1 cellular context compared by ENCODE assay signal in the genomic region with DNA sequence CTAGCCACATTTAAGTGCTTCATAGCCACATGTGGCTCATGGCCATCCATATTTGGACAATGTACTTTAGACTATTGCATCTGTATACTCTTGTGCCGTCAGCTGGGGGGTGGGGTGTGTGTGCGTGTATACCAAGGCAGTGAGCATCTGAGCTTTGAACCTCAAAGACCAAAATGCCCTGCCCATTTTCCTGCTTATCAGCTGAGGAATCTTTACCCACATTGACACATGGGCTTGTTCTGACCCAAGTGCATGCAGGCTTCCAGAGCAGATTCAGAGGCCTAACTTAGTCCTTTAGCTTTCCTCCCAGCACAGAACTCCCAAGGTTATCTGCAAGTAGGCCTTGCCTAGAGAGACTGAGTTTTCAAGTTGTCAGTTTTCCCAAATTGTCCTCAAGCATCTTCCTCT.
A peak's percentile ranks its signal among the peaks of the same experiment; 100 is the strongest.
TF ChIP-seq lines count a peak whose summit lies in the region.

No MANE protein-coding gene starts in this region.

TF ChIP-seq in HepG2, 621 proteins besides CTCF, POLR2A, EP300 and RAD21 (continued from another document and continues in another):
- TF ChIP-seq, protein P1, sequence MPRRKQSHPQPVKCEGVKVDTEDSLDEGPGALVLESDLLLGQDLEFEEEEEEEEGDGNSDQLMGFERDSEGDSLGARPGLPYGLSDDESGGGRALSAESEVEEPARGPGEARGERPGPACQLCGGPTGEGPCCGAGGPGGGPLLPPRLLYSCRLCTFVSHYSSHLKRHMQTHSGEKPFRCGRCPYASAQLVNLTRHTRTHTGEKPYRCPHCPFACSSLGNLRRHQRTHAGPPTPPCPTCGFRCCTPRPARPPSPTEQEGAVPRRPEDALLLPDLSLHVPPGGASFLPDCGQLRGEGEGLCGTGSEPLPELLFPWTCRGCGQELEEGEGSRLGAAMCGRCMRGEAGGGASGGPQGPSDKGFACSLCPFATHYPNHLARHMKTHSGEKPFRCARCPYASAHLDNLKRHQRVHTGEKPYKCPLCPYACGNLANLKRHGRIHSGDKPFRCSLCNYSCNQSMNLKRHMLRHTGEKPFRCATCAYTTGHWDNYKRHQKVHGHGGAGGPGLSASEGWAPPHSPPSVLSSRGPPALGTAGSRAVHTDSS (CRISPR knock-in tag; conservative IDR thresholded peaks at IDR 0.05) = no peak
- TF ChIP-seq PRPF4 (IDR thresholded peaks at IDR 0.05; ENCODE audit: low read depth, low read length, poor library complexity, severe bottlenecking) (no peak), SMC3 (IDR thresholded peaks at IDR 0.05; ENCODE audit: low read length) (peak; percentile 41; the same call in 1 of the 2 replicates), UBTF (CRISPR knock-in tag; IDR thresholded peaks at IDR 0.05) (no peak), FOXO1 (CRISPR knock-in tag; IDR thresholded peaks at IDR 0.05) (peak; percentile 88), ARNTL (CRISPR knock-in tag; IDR thresholded peaks at IDR 0.05) (peak; percentile 93), MBD4 (IDR thresholded peaks at IDR 0.05; ENCODE audit: borderline replicate concordance, low read length) (peak; percentile 75; the same call in 1 of the 2 replicates), ZNF75D (CRISPR knock-in tag; IDR thresholded peaks at IDR 0.05; ENCODE audit: borderline replicate concordance) (no peak), ATF1 (CRISPR knock-in tag; IDR thresholded peaks at IDR 0.05) (peak; percentile 69), ZNF879 (CRISPR knock-in tag; IDR thresholded peaks at IDR 0.05) (no peak), ARID3A (IDR thresholded peaks at IDR 0.05; ENCODE audit: low read depth, low read length) (peak; percentile 85), ZNF501 (CRISPR knock-in tag; IDR thresholded peaks at IDR 0.05) (peak; percentile 61; the same call in 1 of the 2 replicates), ZFYVE20 (CRISPR knock-in tag; IDR thresholded peaks at IDR 0.05; ENCODE audit: borderline replicate concordance, low read depth) (no peak), ZNF549 (CRISPR knock-in tag; IDR thresholded peaks at IDR 0.05) (no peak), CAMTA2 (CRISPR knock-in tag; IDR thresholded peaks at IDR 0.05; ENCODE audit: borderline replicate concordance) (no peak), ZNF224 (CRISPR knock-in tag; IDR thresholded peaks at IDR 0.05) (no peak), ZBTB14 (CRISPR knock-in tag; IDR thresholded peaks at IDR 0.05) (no peak), ZNF883 (CRISPR knock-in tag; IDR thresholded peaks at IDR 0.05; ENCODE audit: not compliant biosample characterization) (no peak), PLSCR1 (CRISPR knock-in tag; IDR thresholded peaks at IDR 0.05; ENCODE audit: borderline replicate concordance) (no peak), ZNF546 (CRISPR knock-in tag; conservative IDR thresholded peaks at IDR 0.05) (no peak), ZNF646 (CRISPR knock-in tag; IDR thresholded peaks at IDR 0.05) (no peak)
- TF ChIP-seq, protein P2, sequence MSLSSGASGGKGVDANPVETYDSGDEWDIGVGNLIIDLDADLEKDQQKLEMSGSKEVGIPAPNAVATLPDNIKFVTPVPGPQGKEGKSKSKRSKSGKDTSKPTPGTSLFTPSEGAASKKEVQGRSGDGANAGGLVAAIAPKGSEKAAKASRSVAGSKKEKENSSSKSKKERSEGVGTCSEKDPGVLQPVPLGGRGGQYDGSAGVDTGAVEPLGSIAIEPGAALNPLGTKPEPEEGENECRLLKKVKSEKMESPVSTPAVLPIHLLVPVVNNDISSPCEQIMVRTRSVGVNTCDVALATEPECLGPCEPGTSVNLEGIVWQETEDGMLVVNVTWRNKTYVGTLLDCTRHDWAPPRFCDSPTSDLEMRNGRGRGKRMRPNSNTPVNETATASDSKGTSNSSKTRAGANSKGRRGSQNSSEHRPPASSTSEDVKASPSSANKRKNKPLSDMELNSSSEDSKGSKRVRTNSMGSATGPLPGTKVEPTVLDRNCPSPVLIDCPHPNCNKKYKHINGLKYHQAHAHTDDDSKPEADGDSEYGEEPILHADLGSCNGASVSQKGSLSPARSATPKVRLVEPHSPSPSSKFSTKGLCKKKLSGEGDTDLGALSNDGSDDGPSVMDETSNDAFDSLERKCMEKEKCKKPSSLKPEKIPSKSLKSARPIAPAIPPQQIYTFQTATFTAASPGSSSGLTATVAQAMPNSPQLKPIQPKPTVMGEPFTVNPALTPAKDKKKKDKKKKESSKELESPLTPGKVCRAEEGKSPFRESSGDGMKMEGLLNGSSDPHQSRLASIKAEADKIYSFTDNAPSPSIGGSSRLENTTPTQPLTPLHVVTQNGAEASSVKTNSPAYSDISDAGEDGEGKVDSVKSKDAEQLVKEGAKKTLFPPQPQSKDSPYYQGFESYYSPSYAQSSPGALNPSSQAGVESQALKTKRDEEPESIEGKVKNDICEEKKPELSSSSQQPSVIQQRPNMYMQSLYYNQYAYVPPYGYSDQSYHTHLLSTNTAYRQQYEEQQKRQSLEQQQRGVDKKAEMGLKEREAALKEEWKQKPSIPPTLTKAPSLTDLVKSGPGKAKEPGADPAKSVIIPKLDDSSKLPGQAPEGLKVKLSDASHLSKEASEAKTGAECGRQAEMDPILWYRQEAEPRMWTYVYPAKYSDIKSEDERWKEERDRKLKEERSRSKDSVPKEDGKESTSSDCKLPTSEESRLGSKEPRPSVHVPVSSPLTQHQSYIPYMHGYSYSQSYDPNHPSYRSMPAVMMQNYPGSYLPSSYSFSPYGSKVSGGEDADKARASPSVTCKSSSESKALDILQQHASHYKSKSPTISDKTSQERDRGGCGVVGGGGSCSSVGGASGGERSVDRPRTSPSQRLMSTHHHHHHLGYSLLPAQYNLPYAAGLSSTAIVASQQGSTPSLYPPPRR (CRISPR knock-in tag; IDR thresholded peaks at IDR 0.05; ENCODE audit: borderline replicate concordance) = peak; percentile 88
- TF ChIP-seq, protein P3, sequence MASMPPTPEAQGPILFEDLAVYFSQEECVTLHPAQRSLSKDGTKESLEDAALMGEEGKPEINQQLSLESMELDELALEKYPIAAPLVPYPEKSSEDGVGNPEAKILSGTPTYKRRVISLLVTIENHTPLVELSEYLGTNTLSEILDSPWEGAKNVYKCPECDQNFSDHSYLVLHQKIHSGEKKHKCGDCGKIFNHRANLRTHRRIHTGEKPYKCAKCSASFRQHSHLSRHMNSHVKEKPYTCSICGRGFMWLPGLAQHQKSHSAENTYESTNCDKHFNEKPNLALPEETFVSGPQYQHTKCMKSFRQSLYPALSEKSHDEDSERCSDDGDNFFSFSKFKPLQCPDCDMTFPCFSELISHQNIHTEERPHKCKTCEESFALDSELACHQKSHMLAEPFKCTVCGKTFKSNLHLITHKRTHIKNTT (CRISPR knock-in tag; IDR thresholded peaks at IDR 0.05) = no peak
- TF ChIP-seq, protein P4, sequence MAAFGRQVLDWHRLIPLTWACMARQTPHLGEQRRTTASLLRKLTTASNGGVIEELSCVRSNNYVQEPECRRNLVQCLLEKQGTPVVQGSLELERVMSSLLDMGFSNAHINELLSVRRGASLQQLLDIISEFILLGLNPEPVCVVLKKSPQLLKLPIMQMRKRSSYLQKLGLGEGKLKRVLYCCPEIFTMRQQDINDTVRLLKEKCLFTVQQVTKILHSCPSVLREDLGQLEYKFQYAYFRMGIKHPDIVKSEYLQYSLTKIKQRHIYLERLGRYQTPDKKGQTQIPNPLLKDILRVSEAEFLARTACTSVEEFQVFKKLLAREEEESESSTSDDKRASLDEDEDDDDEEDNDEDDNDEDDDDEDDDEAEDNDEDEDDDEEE (CRISPR knock-in tag; IDR thresholded peaks at IDR 0.05) = no peak
- TF ChIP-seq, protein P5, sequence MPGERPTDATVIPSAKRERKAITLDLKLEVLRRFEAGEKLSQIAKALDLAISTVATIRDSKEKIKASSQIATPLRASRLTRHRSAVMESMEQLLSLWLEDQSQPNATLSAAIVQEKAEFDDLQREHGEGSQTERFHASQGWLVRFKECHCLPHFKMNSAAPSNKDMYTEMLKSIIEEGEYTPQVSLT (CRISPR knock-in tag; IDR thresholded peaks at IDR 0.05; ENCODE audit: borderline replicate concordance, low read depth) = no peak
